In genomic region chr1:209657918-209658317, GRCh38 we compare ENCODE assay signal across 19 cellular contexts. TPM values are rescaled to one million over a fixed set of nuclear protein-coding genes. Genes with fewer than 3 reads are reported as not detected.
"Had no signal": no experiment of that assay in that cellular context is flagged by ENCODE, and none has a peak within 500 bp of the region (broad histone marks: within the 10 kb centered on the region; RNA-seq: fewer than 3 reads in every experiment).

No MANE protein-coding gene starts in this region.

- H3K36me3 Mint-ChIP-seq: activated naive CD8-positive, alpha-beta T cell treated with anti-CD3 and anti-CD28 coated beads, Interleukin-2, amount 10 ng/mL, durations not matched to agents 7 days and 5 days; brain; natural killer cell had no signal

- H3K9me3 ChIP-seq: gastroesophageal sphincter, left ventricle myocardium inferior, suprapubic skin had no signal

- H3K27ac ChIP-seq: gastroesophageal sphincter, hepatocyte, left ventricle myocardium inferior, suprapubic skin had no signal

- H3K27me3 ChIP-seq: gastroesophageal sphincter, hepatocyte had no signal

- H3K9me3 Mint-ChIP-seq: activated naive CD8-positive, alpha-beta T cell treated with anti-CD3 and anti-CD28 coated beads, Interleukin-2, amount 10 ng/mL, durations not matched to agents 7 days and 5 days; natural killer cell; T-helper 1 cell treated with Interleukin-12 subunit alpha and Interleukin-12 subunit beta and Interleukin-4 antibody, amounts not matched to agents 30 μg/mL and 1 μg/mL, for 36 hours had no signal

- H3K27me3 Mint-ChIP-seq: brain had no signal

- H3K4me3 Mint-ChIP-seq: activated CD8-positive, alpha-beta T cell treated with anti-CD3 and anti-CD28 coated beads, Interleukin-2, amount 10 ng/mL, durations not matched to agents 7 days and 5 days; activated naive CD8-positive, alpha-beta T cell treated with anti-CD3 and anti-CD28 coated beads, Interleukin-2, amount 10 ng/mL, durations not matched to agents 7 days and 5 days; brain; natural killer cell; T-helper 1 cell treated with Interleukin-12 subunit alpha and Interleukin-12 subunit beta and Interleukin-4 antibody, amounts not matched to agents 30 μg/mL and 1 μg/mL, for 36 hours had no signal

- H3K36me3 ChIP-seq: gastroesophageal sphincter, left ventricle myocardium inferior, suprapubic skin had no signal

- H3K27ac Mint-ChIP-seq: activated CD8-positive, alpha-beta T cell treated with anti-CD3 and anti-CD28 coated beads, Interleukin-2, amount 10 ng/mL, durations not matched to agents 7 days and 5 days; activated naive CD8-positive, alpha-beta T cell treated with anti-CD3 and anti-CD28 coated beads, Interleukin-2, amount 10 ng/mL, durations not matched to agents 7 days and 5 days; natural killer cell had no signal

- ATAC-seq: activated CD8-positive, alpha-beta T cell treated with anti-CD3 and anti-CD28 coated beads, Interleukin-2, amount 10 ng/mL, durations not matched to agents 7 days and 5 days; gastroesophageal sphincter had no signal

- H3K4me3 ChIP-seq: gastroesophageal sphincter, hepatocyte, left ventricle myocardium inferior, skin epidermis, suprapubic skin had no signal

- DNase-seq: activated CD4-positive, alpha-beta T cell treated with anti-CD3 and anti-CD28 coated beads for 4 hours; activated CD8-positive, alpha-beta memory T cell treated with anti-CD3 and anti-CD28 coated beads, Interleukin-2, amount 50 U/mL, for 4 hours; activated CD8-positive, alpha-beta T cell treated with anti-CD3 and anti-CD28 coated beads, Interleukin-2, amount 10 ng/mL, durations not matched to agents 7 days and 5 days; activated gamma-delta T cell; activated naive CD8-positive, alpha-beta T cell treated with anti-CD3 and anti-CD28 coated beads, Interleukin-2, amount 10 ng/mL, durations not matched to agents 7 days and 5 days; activated T-cell treated with anti-CD3 and anti-CD28 coated beads, Interleukin-2, amount 50 U/mL, for 48 hours; effector CD8-positive, alpha-beta T cell; islet precursor cell; left ventricle myocardium inferior; mesendoderm; natural killer cell; stimulated activated CD4-positive, alpha-beta T cell treated with anti-CD3 and anti-CD28 coated beads, Interleukin-4, amount 100 ng/mL, for 24 hours; stimulated activated naive CD4-positive, alpha-beta T cell treated with Interleukin-2 at 50 U/mL for 16 hours had no signal

RNA-seq across cellular contexts. Expression of gene G0S2, which starts 17.3 kb away (rescaled TPM):
- total RNA-seq: activated CD8-positive, alpha-beta T cell treated with anti-CD3 and anti-CD28 coated beads, Interleukin-2, amount 10 ng/mL, durations not matched to agents 7 days and 5 days had no signal

RNA-seq across cellular contexts. Expression of gene HSD11B1, which starts 46.7 kb away (rescaled TPM):
- total RNA-seq: activated CD8-positive, alpha-beta T cell treated with anti-CD3 and anti-CD28 coated beads, Interleukin-2, amount 10 ng/mL, durations not matched to agents 7 days and 5 days; activated naive CD8-positive, alpha-beta T cell treated with anti-CD3 and anti-CD28 coated beads, Interleukin-2, amount 10 ng/mL, durations not matched to agents 7 days and 5 days; natural killer cell had no signal
